In genomic region chr6:112163295-112164257, GRCh38 we compare ENCODE assay signal across 9 cellular contexts.
DNase-seq lines count a peak whose midpoint lies in the region; ATAC-seq, FAIRE-seq and TF ChIP-seq lines count a peak whose summit lies in the region.
"Had no signal": no experiment of that assay in that cellular context is flagged by ENCODE, and none has a peak within 500 bp of the region (broad histone marks: within the 10 kb centered on the region; RNA-seq: fewer than 3 reads in every experiment).

No MANE protein-coding gene starts in this region.

- POLR2A ChIA-PET in activated CD8-positive, alpha-beta T cell treated with anti-CD3 and anti-CD28 coated beads, Interleukin-2, amount 10 ng/mL, durations not matched to agents 7 days and 5 days (lab: Charles Lee): interaction anchor here (1.1 to 1.5 kb wide), 2 partner anchors 10 to 77 kb away, joined by 4 to 6 read pairs; partner anchors contain the start of genes FAM229B and TUBE1
- POLR2A ChIA-PET in endothelial cell of umbilical vein (lab: Charles Lee): no interaction called here

- TF ChIP-seq CTCF in endothelial cell of umbilical vein (IDR thresholded peaks at IDR 0.05; ENCODE audit: extremely low read depth in 1 of 2, insufficient read depth in 1 of 2, low read depth in 1 of 2, low read length in 2 of 2): peak; percentile 57 to 63
- peak; percentile 92 for TF ChIP-seq CTCF in nephron progenitor cell (IDR thresholded peaks at IDR 0.05)
- TF ChIP-seq CTCF in stomach (IDR thresholded peaks at IDR 0.05): peak in 5 of 7 experiments; percentile 54 to 80 (median 74)

- DNase-seq in NCI-H748 treated with DMSO at 0.1 percent for 48 hours (lab: John Stamatoyannopoulos, UW): peak; percentile 78
- DNase-seq in activated CD8-positive, alpha-beta T cell treated with anti-CD3 and anti-CD28 coated beads, Interleukin-2, amount 10 ng/mL, durations not matched to agents 7 days and 5 days: peak; percentile 84
- no peak for DNase-seq in endothelial cell of umbilical vein (ENCODE audit: low read depth, low spot score)
- peak; percentile 85 for DNase-seq in nephron progenitor cell
- peak; percentile 83 for DNase-seq in stomach

- TF ChIP-seq EP300 in stomach (IDR thresholded peaks at IDR 0.05): no peak

- peaks cover 17% of the 10 kb centered on the region for H3K4me1 Mint-ChIP-seq in activated CD8-positive, alpha-beta T cell treated with anti-CD3 and anti-CD28 coated beads, Interleukin-2, amount 10 ng/mL, durations not matched to agents 7 days and 5 days (ENCODE audit: low read depth)
- peaks cover 5% of the 10 kb centered on the region for H3K4me1 Mint-ChIP-seq in nephron progenitor cell

- no peak for FAIRE-seq in endothelial cell of umbilical vein (lab: Jason Lieb, UNC)
- FAIRE-seq: TTC549 had no signal

- intact Hi-C loops in endothelial cell of umbilical vein (cut with micrococcal nuclease) (no loop called here), stomach (cut with DNase I; ENCODE audit: low total_unique reads) (no loop called here)

- H3K27ac ChIP-seq in BLaER1 treated with 17β-estradiol and CSF1 and Interleukin-3, amounts not matched to agents 10 nM and 100 nM: peak overlapping the region in 8 of 11 experiments; percentile 56 to 75 (median 66); a peak in 16 of 22 replicates
- H3K27ac ChIP-seq in endothelial cell of umbilical vein (ENCODE audit: insufficient read depth, low read depth, low read length): no peak overlapping the region
- H3K27ac ChIP-seq in stomach: no peak overlapping the region

- H3K9ac ChIP-seq in BLaER1 treated with 17β-estradiol and CSF1 and Interleukin-3, amounts not matched to agents 10 nM and 100 nM: peak overlapping the region; percentile 17 to 67 (median 55); a peak in 19 of 22 replicates
- H3K9ac ChIP-seq in endothelial cell of umbilical vein (replicated peaks; ENCODE audit: extremely low read depth, insufficient read depth, low read length): no peak overlapping the region

- 27 to 37% (median 35%) methylated on average over 21 of the region's 21 CpGs for WGBS in stomach, 5 donors

- peak overlapping the region; percentile 61 to 86 (median 76) for H3K4me2 ChIP-seq in BLaER1 treated with 17β-estradiol and CSF1 and Interleukin-3, amounts not matched to agents 10 nM and 100 nM
- no peak overlapping the region for H3K4me2 ChIP-seq in endothelial cell of umbilical vein (ENCODE audit: insufficient read depth, low read length)

- H3K9me1 ChIP-seq in endothelial cell of umbilical vein (replicated peaks; ENCODE audit: control insufficient read depth, extremely low read depth, insufficient read depth, low read length): no peaks in the 10 kb centered on the region

- 0 out of 22 replicates have a peak, but pooled peaks cover 0 to 4% (median 0%) of the 10 kb centered on the region in 11 experiments for H3K9me3 ChIP-seq in BLaER1 treated with 17β-estradiol and CSF1 and Interleukin-3, amounts not matched to agents 10 nM and 100 nM (replicated peaks in 1 of 11)
- no peaks in the 10 kb centered on the region for H3K9me3 ChIP-seq in endothelial cell of umbilical vein (replicated peaks; ENCODE audit: control insufficient read depth, insufficient read depth, low read length)
- no peaks in the 10 kb centered on the region for H3K9me3 ChIP-seq in stomach

- H3K27ac Mint-ChIP-seq in activated CD8-positive, alpha-beta T cell treated with anti-CD3 and anti-CD28 coated beads, Interleukin-2, amount 10 ng/mL, durations not matched to agents 7 days and 5 days: no peak overlapping the region
- H3K27ac Mint-ChIP-seq in nephron progenitor cell: no peak overlapping the region

- CTCF ChIA-PET in activated CD8-positive, alpha-beta T cell treated with anti-CD3 and anti-CD28 coated beads, Interleukin-2, amount 10 ng/mL, durations not matched to agents 7 days and 5 days (lab: Charles Lee): interaction anchor here (0.6 to 7.6 kb wide), 48 partner anchors 9 to 1965 kb away, joined by 3 to 99 read pairs (median 5); partner anchors contain the start of genes FAM229B and TUBE1
- CTCF ChIA-PET in endothelial cell of umbilical vein (lab: Charles Lee): interaction anchor here (0.8 to 1.4 kb wide), 4 partner anchors 10 to 148 kb away, joined by 3 to 5 read pairs (median 4); no protein-coding TSS in a partner anchor

- no peaks in the 10 kb centered on the region for H3K79me2 ChIP-seq in endothelial cell of umbilical vein (ENCODE audit: control insufficient read depth, insufficient read depth, low read length)

- H2AFZ ChIP-seq in endothelial cell of umbilical vein (ENCODE audit: low read depth, low read length): no peak overlapping the region

- no TSS peak for BruUV-seq in endothelial cell of umbilical vein (replicated peaks; lab: Mats Ljungman, UMichigan)

- H3K36me3 Mint-ChIP-seq in activated CD8-positive, alpha-beta T cell treated with anti-CD3 and anti-CD28 coated beads, Interleukin-2, amount 10 ng/mL, durations not matched to agents 7 days and 5 days (ENCODE audit: low read depth): no peaks in the 10 kb centered on the region
- H3K36me3 Mint-ChIP-seq in nephron progenitor cell (ENCODE audit: low read depth): peaks cover 21% of the 10 kb centered on the region

- no peaks in the 10 kb centered on the region for H3K27me3 ChIP-seq in BLaER1 treated with 17β-estradiol and CSF1 and Interleukin-3, amounts not matched to agents 10 nM and 100 nM
- H3K27me3 ChIP-seq in endothelial cell of umbilical vein (ENCODE audit: control insufficient read depth in 2 of 2, insufficient read depth in 2 of 2, low read length in 2 of 2): no peaks in the 10 kb centered on the region
- peaks cover 0 to 5% (median 0%) of the 10 kb centered on the region in 3 donors for H3K27me3 ChIP-seq in stomach

- dilution Hi-C loops in endothelial cell of umbilical vein (cut with MboI; ENCODE audit: extremely low pct_ligation_motif_present, low sequenced_read_pairs): no loop called here

- peak; percentile 100 for ATAC-seq in GM19023 (IDR thresholded peaks at IDR 0.05; ENCODE audit: unreplicated experiment)
- peak; percentile 99 for ATAC-seq in HG03135 (IDR thresholded peaks at IDR 0.05; ENCODE audit: unreplicated experiment)
- ATAC-seq in activated CD8-positive, alpha-beta T cell treated with anti-CD3 and anti-CD28 coated beads, Interleukin-2, amount 10 ng/mL, durations not matched to agents 7 days and 5 days: peak; percentile 99

- peak overlapping the region; percentile 56 for H3K4me3 Mint-ChIP-seq in activated CD8-positive, alpha-beta T cell treated with anti-CD3 and anti-CD28 coated beads, Interleukin-2, amount 10 ng/mL, durations not matched to agents 7 days and 5 days
- H3K4me3 Mint-ChIP-seq in nephron progenitor cell: no peak overlapping the region

- TF ChIP-seq POLR2A in endothelial cell of umbilical vein (IDR thresholded peaks at IDR 0.05; ENCODE audit: low read depth, low read length) (peak; percentile 26), stomach (IDR thresholded peaks at IDR 0.05) (no peak)

- H3K9me3 Mint-ChIP-seq in activated CD8-positive, alpha-beta T cell treated with anti-CD3 and anti-CD28 coated beads, Interleukin-2, amount 10 ng/mL, durations not matched to agents 7 days and 5 days (ENCODE audit: insufficient read depth): no peaks in the 10 kb centered on the region
- no peaks in the 10 kb centered on the region for H3K9me3 Mint-ChIP-seq in nephron progenitor cell

- H3K4me1 ChIP-seq in BLaER1 treated with 17β-estradiol and CSF1 and Interleukin-3, amounts not matched to agents 10 nM and 100 nM: peaks cover 8 to 36% (median 21%) of the 10 kb centered on the region in 10 experiments
- peaks cover 6% of the 10 kb centered on the region for H3K4me1 ChIP-seq in endothelial cell of umbilical vein (ENCODE audit: control insufficient read depth, extremely low read depth, insufficient read depth, low read length)
- H3K4me1 ChIP-seq in stomach: peaks cover 0 to 9% (median 2%) of the 10 kb centered on the region in 4 donors

- peak overlapping the region in 9 of 10 experiments; percentile 1 to 54 (median 37); a peak in 11 of 20 replicates for H3K4me3 ChIP-seq in BLaER1 treated with 17β-estradiol and CSF1 and Interleukin-3, amounts not matched to agents 10 nM and 100 nM
- H3K4me3 ChIP-seq in endothelial cell of umbilical vein (replicated peaks in 1 of 3; ENCODE audit: insufficient read depth in 1 of 3, low read depth in 1 of 3, low read length in 3 of 3) (no peak overlapping the region), stomach (no peak overlapping the region)

- no peaks in the 10 kb centered on the region for H4K20me1 ChIP-seq in BLaER1 treated with 17β-estradiol and CSF1 and Interleukin-3, amounts not matched to agents 10 nM and 100 nM
- H4K20me1 ChIP-seq in endothelial cell of umbilical vein (replicated peaks; ENCODE audit: control insufficient read depth, extremely low read depth, insufficient read depth, low read length): no peaks in the 10 kb centered on the region

- H3K27me3 Mint-ChIP-seq in activated CD8-positive, alpha-beta T cell treated with anti-CD3 and anti-CD28 coated beads, Interleukin-2, amount 10 ng/mL, durations not matched to agents 7 days and 5 days (ENCODE audit: low read depth): peaks cover 49% of the 10 kb centered on the region
- H3K27me3 Mint-ChIP-seq in nephron progenitor cell (ENCODE audit: low read depth, poor library complexity): peaks cover 30% of the 10 kb centered on the region

- no peaks in the 10 kb centered on the region for H3K36me3 ChIP-seq in BLaER1 treated with 17β-estradiol and CSF1 and Interleukin-3, amounts not matched to agents 10 nM and 100 nM
- peaks cover 51 to 65% of the 10 kb centered on the region in 2 experiments for H3K36me3 ChIP-seq in endothelial cell of umbilical vein (ENCODE audit: control insufficient read depth in 2 of 2, extremely low read depth in 1 of 2, insufficient read depth in 2 of 2, low read length in 2 of 2)
- H3K36me3 ChIP-seq in stomach: peaks cover 2 to 91% (median 54%) of the 10 kb centered on the region in 4 donors

TF ChIP-seq in endothelial cell of umbilical vein, 7 proteins besides CTCF, POLR2A, EP300 and RAD21:
- TF ChIP-seq MAX (IDR thresholded peaks at IDR 0.05; ENCODE audit: insufficient read depth, insufficient read length): no peak
- no peak for TF ChIP-seq POLR2AphosphoS5 (IDR thresholded peaks at IDR 0.05; ENCODE audit: insufficient read depth, low read depth, low read length)

Comparison
In these comparisons a context has a peak if more than half of its experiments do, and no peak if none do; other contexts are left out.
1. H3K27ac ChIP-seq: peak in BLaER1 treated with 17β-estradiol and CSF1 and Interleukin-3, amounts not matched to agents 10 nM and 100 nM (8 of 11); none in endothelial cell of umbilical vein (single experiment) and stomach (0 of 5).
2. H3K4me3 ChIP-seq: peak in BLaER1 treated with 17β-estradiol and CSF1 and Interleukin-3, amounts not matched to agents 10 nM and 100 nM (9 of 10); none in endothelial cell of umbilical vein (0 of 3) and stomach (0 of 4).
3. Peak in every context shown above with its lines, with median percentiles within 50 percentile points of each other: ATAC-seq and CTCF ChIP-seq.